ENCODE assay signal across 9 cellular contexts in the genomic region with DNA sequence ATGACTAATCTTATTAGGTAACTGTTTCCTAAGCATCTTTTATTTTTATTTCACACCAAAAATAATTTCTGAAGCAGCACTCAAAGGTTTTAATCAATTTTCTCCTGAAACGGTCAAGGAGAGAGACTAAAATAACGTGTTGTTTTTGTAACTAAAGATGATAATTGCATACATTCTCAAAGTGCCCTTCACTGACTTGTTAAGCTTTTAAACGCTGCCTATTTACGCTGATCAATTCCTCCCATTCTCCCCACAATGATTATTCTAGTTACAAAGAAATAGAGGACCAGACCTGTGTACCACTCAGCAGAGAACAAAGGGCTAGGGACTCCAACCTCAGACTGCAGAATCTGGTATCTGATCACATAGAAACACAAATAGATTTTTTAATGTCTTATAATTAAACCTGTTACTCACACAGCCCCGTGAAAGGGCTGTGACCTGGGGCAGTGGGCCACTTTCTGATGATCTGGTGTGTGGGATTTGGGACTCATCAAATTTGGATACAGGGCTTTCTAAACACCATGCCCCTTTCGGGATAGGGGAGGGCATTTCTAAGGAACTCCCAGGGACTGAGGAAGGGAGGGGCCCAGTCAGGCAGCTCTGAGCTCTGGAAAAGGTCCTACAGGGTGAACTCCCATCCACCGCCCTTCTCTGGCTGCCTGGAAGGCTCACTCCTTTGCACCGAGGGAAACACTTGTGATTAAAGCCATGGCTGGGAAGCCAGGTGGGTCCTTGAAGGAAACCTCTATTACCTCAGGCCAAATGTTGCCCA.
DNase-seq lines count a peak whose midpoint lies in the region; ATAC-seq and TF ChIP-seq lines count a peak whose summit lies in the region.
"Had no signal": no experiment of that assay in that cellular context is flagged by ENCODE, and none has a peak within 500 bp of the region (broad histone marks: within the 10 kb centered on the region; RNA-seq: fewer than 3 reads in every experiment).

No MANE protein-coding gene starts in this region.

- no peaks in the 10 kb centered on the region for H3K27me3 ChIP-seq in brain microvascular endothelial cell (replicated peaks)
- no peaks in the 10 kb centered on the region for H3K27me3 ChIP-seq in uterus

- H3K36me3 ChIP-seq in brain microvascular endothelial cell (replicated peaks) (no peaks in the 10 kb centered on the region), uterus (no peaks in the 10 kb centered on the region)

- intact Hi-C loops in uterus (cut with DNase I; ENCODE audit: low total_unique reads): loop anchor here (10.0 kb wide), 1 partner anchor 172 kb away; the partner anchor contains the start of gene FNBP1L

- ATAC-seq in activated naive CD4-positive, alpha-beta T cell treated with anti-CD3 and anti-CD28 coated beads, Interleukin-2, amount 50 U/mL, for 72 hours: no peak
- ATAC-seq in activated CD8-positive, alpha-beta T cell treated with anti-CD3 and anti-CD28 coated beads, Interleukin-2, amount 10 ng/mL, durations not matched to agents 7 days and 5 days: no peak

- H3K4me3 ChIP-seq in brain microvascular endothelial cell (ENCODE audit: low read depth, low read length) (no peak overlapping the region), uterus (no peak overlapping the region)

- no peaks in the 10 kb centered on the region for H3K36me3 Mint-ChIP-seq in activated naive CD4-positive, alpha-beta T cell treated with anti-CD3 and anti-CD28 coated beads, Interleukin-2, amount 50 U/mL, for 72 hours
- H3K36me3 Mint-ChIP-seq in activated CD8-positive, alpha-beta T cell treated with anti-CD3 and anti-CD28 coated beads, Interleukin-2, amount 10 ng/mL, durations not matched to agents 7 days and 5 days (ENCODE audit: low read depth): no peaks in the 10 kb centered on the region
- H3K36me3 Mint-ChIP-seq in immature natural killer cell: no peaks in the 10 kb centered on the region

- no peaks in the 10 kb centered on the region for H3K9me3 Mint-ChIP-seq in activated naive CD4-positive, alpha-beta T cell treated with anti-CD3 and anti-CD28 coated beads, Interleukin-2, amount 50 U/mL, for 72 hours
- H3K9me3 Mint-ChIP-seq in activated CD8-positive, alpha-beta T cell treated with anti-CD3 and anti-CD28 coated beads, Interleukin-2, amount 10 ng/mL, durations not matched to agents 7 days and 5 days (ENCODE audit: insufficient read depth): no peaks in the 10 kb centered on the region
- H3K9me3 Mint-ChIP-seq in immature natural killer cell: no peaks in the 10 kb centered on the region

- no peak for TF ChIP-seq POLR2A in uterus (IDR thresholded peaks at IDR 0.05)

- peaks cover 0 to 14% of the 10 kb centered on the region in 2 donors for H3K4me1 ChIP-seq in uterus

- in situ Hi-C loops in brain microvascular endothelial cell (cut with HindIII; ENCODE audit: low pct_ligation_motif_present, low sequenced_read_pairs): no loop called here

- H3K9me3 ChIP-seq in uterus: no peaks in the 10 kb centered on the region

- POLR2A ChIA-PET in activated CD8-positive, alpha-beta T cell treated with anti-CD3 and anti-CD28 coated beads, Interleukin-2, amount 10 ng/mL, durations not matched to agents 7 days and 5 days (lab: Charles Lee): no interaction called here

- peak overlapping the region; percentile 18 to 48 for H3K27ac Mint-ChIP-seq in activated naive CD4-positive, alpha-beta T cell treated with anti-CD3 and anti-CD28 coated beads, Interleukin-2, amount 50 U/mL, for 72 hours
- H3K27ac Mint-ChIP-seq in activated CD8-positive, alpha-beta T cell treated with anti-CD3 and anti-CD28 coated beads, Interleukin-2, amount 10 ng/mL, durations not matched to agents 7 days and 5 days: no peak overlapping the region
- H3K27ac Mint-ChIP-seq in immature natural killer cell: peak overlapping the region in 3 of 6 donors; percentile 2 to 89 (median 84)

- CTCF ChIA-PET in activated CD8-positive, alpha-beta T cell treated with anti-CD3 and anti-CD28 coated beads, Interleukin-2, amount 10 ng/mL, durations not matched to agents 7 days and 5 days (lab: Charles Lee): no interaction called here

- H3K27me3 Mint-ChIP-seq in activated CD8-positive, alpha-beta T cell treated with anti-CD3 and anti-CD28 coated beads, Interleukin-2, amount 10 ng/mL, durations not matched to agents 7 days and 5 days (ENCODE audit: low read depth): peaks cover 2% of the 10 kb centered on the region
- peaks cover 0 to 2% (median 2%) of the 10 kb centered on the region in 3 donors for H3K27me3 Mint-ChIP-seq in immature natural killer cell (ENCODE audit: low read depth in 3 of 3)

- no peak for DNase-seq in activated naive CD4-positive, alpha-beta T cell treated with anti-CD3 and anti-CD28 coated beads, Interleukin-2, amount 50 U/mL, for 72 hours (ENCODE audit: low spot score in 2 of 2)
- DNase-seq in activated naive CD4-positive, alpha-beta T cell (lab: John Stamatoyannopoulos, UW): no peak
- DNase-seq in brain microvascular endothelial cell (no peak), medulla oblongata (ENCODE audit: extremely low spot score) (peak; percentile 48), uterus (no peak), iPS-NIHi11 (ENCODE audit: low spot score) (no peak), immature natural killer cell (no peak)
- no peak for DNase-seq in activated CD8-positive, alpha-beta T cell treated with anti-CD3 and anti-CD28 coated beads, Interleukin-2, amount 10 ng/mL, durations not matched to agents 7 days and 5 days
- DNase-seq: NCI-H2171 had no signal

- H3K4me3 Mint-ChIP-seq in activated CD8-positive, alpha-beta T cell treated with anti-CD3 and anti-CD28 coated beads, Interleukin-2, amount 10 ng/mL, durations not matched to agents 7 days and 5 days: no peak overlapping the region
- peak overlapping the region in 1 of 5 donors; percentile 53 for H3K4me3 Mint-ChIP-seq in immature natural killer cell

- peaks cover 9% of the 10 kb centered on the region for H3K4me1 Mint-ChIP-seq in activated CD8-positive, alpha-beta T cell treated with anti-CD3 and anti-CD28 coated beads, Interleukin-2, amount 10 ng/mL, durations not matched to agents 7 days and 5 days (ENCODE audit: low read depth)
- peaks cover 22 to 27% of the 10 kb centered on the region in 2 donors for H3K4me1 Mint-ChIP-seq in immature natural killer cell

- TF ChIP-seq CTCF in brain microvascular endothelial cell (IDR thresholded peaks at IDR 0.05; ENCODE audit: low read depth, low read length, missing control alignments) (no peak), uterus (IDR thresholded peaks at IDR 0.05) (no peak)

- peak overlapping the region; percentile 82 for H3K27ac ChIP-seq in brain microvascular endothelial cell
- peak overlapping the region; percentile 64 to 65 for H3K27ac ChIP-seq in uterus
